In the genomic region with DNA sequence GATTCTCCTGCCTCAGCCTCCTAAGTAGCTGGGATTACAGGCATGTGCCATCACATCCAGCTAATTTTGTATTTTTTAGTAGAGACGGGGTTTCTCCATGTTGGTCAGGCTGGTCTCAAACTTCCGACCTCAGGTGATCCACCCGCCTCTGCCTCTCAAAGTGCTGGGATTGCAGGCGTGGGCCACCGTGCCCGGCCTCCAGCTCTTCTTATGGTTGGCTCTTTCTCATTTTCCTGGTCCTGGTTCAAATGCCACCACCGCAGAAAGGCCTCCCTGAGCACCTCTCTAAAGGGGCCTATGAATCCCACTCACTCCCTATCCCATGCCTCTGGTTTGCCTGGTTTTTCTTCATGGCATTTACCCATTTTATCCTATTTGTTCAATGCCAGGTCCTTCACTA, we compare ENCODE assay signal across 8 cellular contexts. TPM values are rescaled to one million over a fixed set of nuclear protein-coding genes. Genes with fewer than 3 reads are reported as not detected.
A peak's percentile ranks its signal among the peaks of the same experiment; 100 is the strongest.
DNase-seq lines count a peak whose midpoint lies in the region; ATAC-seq and TF ChIP-seq lines count a peak whose summit lies in the region.
"Not testable (repeated sequence)": the region's sequence is repeated elsewhere in the genome, so short reads cannot be mapped to it uniquely, and the experiment has no call there.

No MANE protein-coding gene starts in this region.

- not testable (repeated sequence) for H3K27me3 ChIP-seq in CD4-positive, CD25-positive, alpha-beta regulatory T cell (ENCODE audit: control insufficient read depth, insufficient read depth, low read length); RWPE2 (ENCODE audit: insufficient read depth, poor library complexity, severe bottlenecking); gastrocnemius medialis; aorta (ENCODE audit: control insufficient read depth in 1 of 2, insufficient read depth in 2 of 2, low read length in 1 of 2)

- H3K27ac ChIP-seq in CD4-positive, CD25-positive, alpha-beta regulatory T cell (ENCODE audit: insufficient read depth, low read length, poor library complexity, severe bottlenecking); aorta (ENCODE audit: low read depth in 1 of 2, low read length in 2 of 2): not testable (repeated sequence)
- peak overlapping the region; percentile 100 for H3K27ac ChIP-seq in RWPE2 (ENCODE audit: poor library complexity, severe bottlenecking)
- peak overlapping the region in 3 of 4 donors; percentile 88 to 98 (median 94) for H3K27ac ChIP-seq in gastrocnemius medialis

- POLR2A ChIA-PET in activated CD8-positive, alpha-beta T cell treated with anti-CD3 and anti-CD28 coated beads for 36 hours (lab: Charles Lee), result interaction anchor here (3.7 kb wide), 2 partner anchors 11 to 13 kb away, joined by 38 to 57 read pairs; partner anchors contain the start of gene UBC

- not testable (repeated sequence) for H3K9me3 Mint-ChIP-seq in CD4-positive, CD25-positive, alpha-beta regulatory T cell; activated CD8-positive, alpha-beta T cell treated with anti-CD3 and anti-CD28 coated beads for 36 hours; activated naive CD8-positive, alpha-beta T cell treated with anti-CD3 and anti-CD28 coated beads for 36 hours; natural killer cell treated with Interleukin-12 subunit alpha and Interleukin-12 subunit beta and Interleukin-15 and Interleukin-18, amount 100 ng/mL, for 72 hours

- ATAC-seq in CD4-positive, CD25-positive, alpha-beta regulatory T cell (ENCODE audit: low read depth in 2 of 2); RWPE2 (ENCODE audit: low read depth); activated CD8-positive, alpha-beta T cell treated with anti-CD3 and anti-CD28 coated beads for 36 hours; left cardiac atrium; natural killer cell treated with Interleukin-12 subunit alpha and Interleukin-12 subunit beta and Interleukin-15 and Interleukin-18, amount 100 ng/mL, for 72 hours; gastrocnemius medialis; aorta (ENCODE audit: low FRiP score): not testable (repeated sequence)

- intact Hi-C loops in activated CD8-positive, alpha-beta T cell treated with anti-CD3 and anti-CD28 coated beads for 36 hours (cut with micrococcal nuclease); left cardiac atrium (cut with DNase I); gastrocnemius medialis (cut with DNase I; ENCODE audit: low total_unique reads); aorta (cut with DNase I): not testable (repeated sequence)

- peak overlapping the region in 2 of 4 donors; percentile 70 to 98 for H3K4me3 Mint-ChIP-seq in CD4-positive, CD25-positive, alpha-beta regulatory T cell
- not testable (repeated sequence) for H3K4me3 Mint-ChIP-seq in activated CD8-positive, alpha-beta T cell treated with anti-CD3 and anti-CD28 coated beads for 36 hours; activated naive CD8-positive, alpha-beta T cell treated with anti-CD3 and anti-CD28 coated beads for 36 hours; natural killer cell treated with Interleukin-12 subunit alpha and Interleukin-12 subunit beta and Interleukin-15 and Interleukin-18, amount 100 ng/mL, for 72 hours

- peaks cover 36% of the 10 kb centered on the region for H3K27me3 Mint-ChIP-seq in CD4-positive, CD25-positive, alpha-beta regulatory T cell
- H3K27me3 Mint-ChIP-seq in activated CD8-positive, alpha-beta T cell treated with anti-CD3 and anti-CD28 coated beads for 36 hours; natural killer cell treated with Interleukin-12 subunit alpha and Interleukin-12 subunit beta and Interleukin-15 and Interleukin-18, amount 100 ng/mL, for 72 hours: not testable (repeated sequence)
- peaks cover 19% of the 10 kb centered on the region for H3K27me3 Mint-ChIP-seq in activated naive CD8-positive, alpha-beta T cell treated with anti-CD3 and anti-CD28 coated beads for 36 hours

- H3K36me3 Mint-ChIP-seq in CD4-positive, CD25-positive, alpha-beta regulatory T cell; natural killer cell treated with Interleukin-12 subunit alpha and Interleukin-12 subunit beta and Interleukin-15 and Interleukin-18, amount 100 ng/mL, for 72 hours: not testable (repeated sequence)
- peaks cover 15% of the 10 kb centered on the region for H3K36me3 Mint-ChIP-seq in activated CD8-positive, alpha-beta T cell treated with anti-CD3 and anti-CD28 coated beads for 36 hours (ENCODE audit: low read depth)
- H3K36me3 Mint-ChIP-seq in activated naive CD8-positive, alpha-beta T cell treated with anti-CD3 and anti-CD28 coated beads for 36 hours, result peaks cover 16% of the 10 kb centered on the region

- H3K4me1 ChIP-seq in CD4-positive, CD25-positive, alpha-beta regulatory T cell (ENCODE audit: control insufficient read depth, insufficient read depth, low read length, poor library complexity, severe bottlenecking), result peaks cover 28% of the 10 kb centered on the region
- peaks cover 37% of the 10 kb centered on the region for H3K4me1 ChIP-seq in RWPE2 (ENCODE audit: insufficient read depth, poor library complexity, severe bottlenecking)
- H3K4me1 ChIP-seq in gastrocnemius medialis, result peaks cover 17 to 20% of the 10 kb centered on the region in 2 donors
- H3K4me1 ChIP-seq in aorta (ENCODE audit: control insufficient read depth in 1 of 2, insufficient read depth in 2 of 2, low read length in 2 of 2), result not testable (repeated sequence)

- H3K9me3 ChIP-seq in CD4-positive, CD25-positive, alpha-beta regulatory T cell (ENCODE audit: control insufficient read depth in 2 of 2, low read length in 2 of 2); RWPE2 (ENCODE audit: severe bottlenecking); gastrocnemius medialis; aorta (ENCODE audit: control insufficient read depth, low read length): not testable (repeated sequence)

- in situ Hi-C loops in gastrocnemius medialis (cut with MboI; ENCODE audit: low sequenced_read_pairs in 4 of 4), result not testable (repeated sequence)

- not testable (repeated sequence) for TF ChIP-seq CTCF in RWPE2 (IDR thresholded peaks at IDR 0.05; ENCODE audit: poor library complexity, severe bottlenecking); activated CD8-positive, alpha-beta T cell treated with anti-CD3 and anti-CD28 coated beads for 36 hours (IDR thresholded peaks at IDR 0.05); gastrocnemius medialis (IDR thresholded peaks at IDR 0.05 in 4 of 5, conservative IDR thresholded peaks at IDR 0.05 in 1 of 5)

- H3K4me1 Mint-ChIP-seq in CD4-positive, CD25-positive, alpha-beta regulatory T cell, result peaks cover 32 to 64% (median 44%) of the 10 kb centered on the region in 4 donors
- H3K4me1 Mint-ChIP-seq in activated CD8-positive, alpha-beta T cell treated with anti-CD3 and anti-CD28 coated beads for 36 hours (ENCODE audit: low read depth), result peaks cover 63% of the 10 kb centered on the region
- peaks cover 56% of the 10 kb centered on the region for H3K4me1 Mint-ChIP-seq in activated naive CD8-positive, alpha-beta T cell treated with anti-CD3 and anti-CD28 coated beads for 36 hours
- H3K4me1 Mint-ChIP-seq in natural killer cell treated with Interleukin-12 subunit alpha and Interleukin-12 subunit beta and Interleukin-15 and Interleukin-18, amount 100 ng/mL, for 72 hours (ENCODE audit: low read depth in 2 of 2), result peaks cover 44 to 56% of the 10 kb centered on the region in 2 donors

- 93 to 94% methylated on average over 7 of the region's 7 CpGs for WGBS in aorta, 2 donors

- H3K36me3 ChIP-seq in CD4-positive, CD25-positive, alpha-beta regulatory T cell (ENCODE audit: control insufficient read depth, insufficient read depth, low read length); RWPE2 (ENCODE audit: low read depth); gastrocnemius medialis; aorta (ENCODE audit: control insufficient read depth in 1 of 2, insufficient read depth in 2 of 2, low read length in 1 of 2): not testable (repeated sequence)

- not testable (repeated sequence) for H3K4me3 ChIP-seq in CD4-positive, CD25-positive, alpha-beta regulatory T cell (ENCODE audit: low read depth, low read length); RWPE2 (ENCODE audit: severe bottlenecking); gastrocnemius medialis; aorta (ENCODE audit: low read length in 2 of 2)

- peak overlapping the region in 2 of 3 donors; percentile 5 to 99 for H3K27ac Mint-ChIP-seq in CD4-positive, CD25-positive, alpha-beta regulatory T cell
- H3K27ac Mint-ChIP-seq in activated CD8-positive, alpha-beta T cell treated with anti-CD3 and anti-CD28 coated beads for 36 hours, result peak overlapping the region; percentile 29
- H3K27ac Mint-ChIP-seq in activated naive CD8-positive, alpha-beta T cell treated with anti-CD3 and anti-CD28 coated beads for 36 hours, result peak overlapping the region; percentile 62
- peak overlapping the region; percentile 98 to 100 for H3K27ac Mint-ChIP-seq in natural killer cell treated with Interleukin-12 subunit alpha and Interleukin-12 subunit beta and Interleukin-15 and Interleukin-18, amount 100 ng/mL, for 72 hours

- TF ChIP-seq POLR2A in gastrocnemius medialis (IDR thresholded peaks at IDR 0.05), result not testable (repeated sequence)

- DNase-seq in CD4-positive, CD25-positive, alpha-beta regulatory T cell; RWPE2 (ENCODE audit: low spot score); activated CD8-positive, alpha-beta T cell treated with anti-CD3 and anti-CD28 coated beads for 36 hours; activated naive CD8-positive, alpha-beta T cell treated with anti-CD3 and anti-CD28 coated beads for 36 hours; natural killer cell treated with Interleukin-12 subunit alpha and Interleukin-12 subunit beta and Interleukin-15 and Interleukin-18, amount 100 ng/mL, for 72 hours (ENCODE audit: low spot score); gastrocnemius medialis: not testable (repeated sequence)
- DNase-seq in left cardiac atrium (peak; percentile 2), aorta (peak; percentile 7 to 60)

- CTCF ChIA-PET in activated CD8-positive, alpha-beta T cell treated with anti-CD3 and anti-CD28 coated beads for 36 hours (lab: Charles Lee), result interaction anchor here (4.4 to 4.7 kb wide), 2 partner anchors 11 to 13 kb away, joined by 20 to 69 read pairs; partner anchors contain the start of gene UBC

RNA-seq across cellular contexts. Expression of gene UBC, which starts 11.3 kb away (rescaled TPM):
- 2,012 TPM for total RNA-seq in CD4-positive, CD25-positive, alpha-beta regulatory T cell
- 1,000 to 10,000 TPM; 1,179 to 1,557 (median 1,450) TPM for polyA plus RNA-seq in CD4-positive, CD25-positive, alpha-beta regulatory T cell
- 1,000 to 10,000 TPM in 1 of 2 experiments, 100 to 1,000 TPM in 1; 963 to 1,010 TPM for total RNA-seq in activated CD8-positive, alpha-beta T cell treated with anti-CD3 and anti-CD28 coated beads for 36 hours
- total RNA-seq in activated naive CD8-positive, alpha-beta T cell treated with anti-CD3 and anti-CD28 coated beads for 36 hours, result 100 to 1,000 TPM; 927 to 944 TPM
- total RNA-seq in left cardiac atrium, result 1,000 to 10,000 TPM in 1 of 2 donors, 100 to 1,000 TPM in 1; 977 to 1,049 TPM
- 1,000 to 10,000 TPM in 1 of 2 donors, 100 to 1,000 TPM in 1; 691 to 1,324 TPM for total RNA-seq in natural killer cell treated with Interleukin-12 subunit alpha and Interleukin-12 subunit beta and Interleukin-15 and Interleukin-18, amount 100 ng/mL, for 72 hours
- over 10,000 TPM in 2 of 4 donors, 1,000 to 10,000 TPM in 2; 3,173 to 12,805 (median 9,048) TPM for total RNA-seq in gastrocnemius medialis
- 1,000 to 10,000 TPM in 1 of 2 donors, 100 to 1,000 TPM in 1; 956 to 1,844 TPM for total RNA-seq in aorta
- 1,000 to 10,000 TPM in 1 of 2 donors, 100 to 1,000 TPM in 1; 667 to 1,550 TPM for polyA plus RNA-seq in aorta

Comparison
In these comparisons a context has a peak if more than half of its experiments do, and no peak if none do; other contexts are left out.
1. H3K27ac Mint-ChIP-seq: peak in every context shown above with its lines; median percentile 99 in natural killer cell treated with Interleukin-12 subunit alpha and Interleukin-12 subunit beta and Interleukin-15 and Interleukin-18, amount 100 ng/mL, for 72 hours; 62 in activated naive CD8-positive, alpha-beta T cell treated with anti-CD3 and anti-CD28 coated beads for 36 hours; 52 in CD4-positive, CD25-positive, alpha-beta regulatory T cell; 29 in activated CD8-positive, alpha-beta T cell treated with anti-CD3 and anti-CD28 coated beads for 36 hours.